8 cellular contexts compared by ENCODE assay signal in genomic region chr3:39052613-39053012, GRCh38. TPM values are rescaled to one million over a fixed set of nuclear protein-coding genes. Genes with fewer than 3 reads are reported as not detected.
A peak's percentile ranks its signal among the peaks of the same experiment; 100 is the strongest.
DNase-seq lines count a peak whose midpoint lies in the region; ATAC-seq and TF ChIP-seq lines count a peak whose summit lies in the region.

No MANE protein-coding gene starts in this region.

- peaks cover 5% of the 10 kb centered on the region; the same call in 1 of the 2 replicates for H3K4me1 ChIP-seq in MM.1S (ENCODE audit: low read length)

- no peaks in the 10 kb centered on the region for H3K9me3 ChIP-seq in MM.1S (replicated peaks; ENCODE audit: insufficient read depth, low read length)

- peak overlapping the region; percentile 69 for H3K4me3 ChIP-seq in MM.1S (ENCODE audit: low read length)
- H3K4me3 ChIP-seq in coronary artery, result peak overlapping the region; percentile 97

- no peaks in the 10 kb centered on the region for H4K20me1 ChIP-seq in MM.1S (ENCODE audit: insufficient read depth, low read length)

- peak overlapping the region; percentile 99 for H3K4me3 Mint-ChIP-seq in nephron progenitor cell

- peak; percentile 11 for DNase-seq in MM.1S
- DNase-seq in coronary artery (ENCODE audit: low spot score), result no peak
- DNase-seq in nephron progenitor cell, result peak; percentile 17
- DNase-seq in occipital lobe (lab: John Stamatoyannopoulos, UW), result no peak
- DNase-seq in globus pallidus (ENCODE audit: low spot score), result no peak
- DNase-seq in hippocampal formation (lab: John Stamatoyannopoulos, UW), result no peak

- H3K4me2 ChIP-seq in MM.1S (ENCODE audit: low read depth, low read length), result peak overlapping the region; percentile 94

- H3K27ac Mint-ChIP-seq in nephron progenitor cell, result peak overlapping the region; percentile 92

- peaks cover 51% of the 10 kb centered on the region for H3K79me2 ChIP-seq in MM.1S (ENCODE audit: low read length)

- TF ChIP-seq CTCF in C4-2B (conservative IDR thresholded peaks at IDR 0.05) (no peak), MM.1S (IDR thresholded peaks at IDR 0.05; ENCODE audit: low read length) (no peak), coronary artery (IDR thresholded peaks at IDR 0.05) (no peak), nephron progenitor cell (IDR thresholded peaks at IDR 0.05) (no peak)

- peak overlapping the region; percentile 77 for H3K27ac ChIP-seq in C4-2B
- H3K27ac ChIP-seq in MM.1S (ENCODE audit: low read length), result no peak overlapping the region
- peak overlapping the region; percentile 73 to 95 for H3K27ac ChIP-seq in coronary artery

- H3F3A ChIP-seq in MM.1S (ENCODE audit: insufficient read depth, low read length), result no peaks in the 10 kb centered on the region

- H3K36me3 ChIP-seq in MM.1S (replicated peaks; ENCODE audit: insufficient read depth, low read length), result no peaks in the 10 kb centered on the region

- H2AFZ ChIP-seq in MM.1S (ENCODE audit: low read length), result peak overlapping the region; percentile 77

- no peak for ATAC-seq in GM18861 (IDR thresholded peaks at IDR 0.05; ENCODE audit: unreplicated experiment)

- peaks cover 8% of the 10 kb centered on the region for H3K36me3 Mint-ChIP-seq in nephron progenitor cell (ENCODE audit: low read depth)

- H3K9me3 Mint-ChIP-seq in nephron progenitor cell, result no peaks in the 10 kb centered on the region

- peaks cover 54% of the 10 kb centered on the region for H3K4me1 Mint-ChIP-seq in nephron progenitor cell

- H3K27me3 ChIP-seq in MM.1S (replicated peaks; ENCODE audit: insufficient read depth, low read length), result no peaks in the 10 kb centered on the region

- peak overlapping the region; percentile 89 for H3K9ac ChIP-seq in MM.1S (ENCODE audit: low read length)

- H3K9me2 ChIP-seq in MM.1S (replicated peaks; ENCODE audit: insufficient read depth, low read length), result no peaks in the 10 kb centered on the region

- H3K27me3 Mint-ChIP-seq in nephron progenitor cell (ENCODE audit: low read depth, poor library complexity), result peaks cover 3% of the 10 kb centered on the region

RNA-seq across cellular contexts. Expression of gene WDR48, which starts 0.8 kb away (rescaled TPM):
- total RNA-seq in occipital lobe, result 118 TPM

RNA-seq across cellular contexts. Expression of gene SCN11A, which starts 0.9 kb away (rescaled TPM):
- 0.31 TPM for total RNA-seq in occipital lobe

RNA-seq across cellular contexts. Expression of gene GORASP1, which starts 54.8 kb away (rescaled TPM):
- total RNA-seq in occipital lobe, result 28.7 TPM

RNA-seq across cellular contexts. Expression of gene TTC21A, which starts 54.9 kb away (rescaled TPM):
- 2.5 TPM for total RNA-seq in occipital lobe

Comparison
In these comparisons a context has a peak if more than half of its experiments do, and no peak if none do; other contexts are left out.
1. DNase-seq: peak in MM.1S (single experiment) and nephron progenitor cell (single experiment); none in coronary artery (single experiment), occipital lobe (single experiment), globus pallidus (single experiment) and hippocampal formation (0 of 2).